ENCODE assay signal across 1 cellular context in the genomic region with DNA sequence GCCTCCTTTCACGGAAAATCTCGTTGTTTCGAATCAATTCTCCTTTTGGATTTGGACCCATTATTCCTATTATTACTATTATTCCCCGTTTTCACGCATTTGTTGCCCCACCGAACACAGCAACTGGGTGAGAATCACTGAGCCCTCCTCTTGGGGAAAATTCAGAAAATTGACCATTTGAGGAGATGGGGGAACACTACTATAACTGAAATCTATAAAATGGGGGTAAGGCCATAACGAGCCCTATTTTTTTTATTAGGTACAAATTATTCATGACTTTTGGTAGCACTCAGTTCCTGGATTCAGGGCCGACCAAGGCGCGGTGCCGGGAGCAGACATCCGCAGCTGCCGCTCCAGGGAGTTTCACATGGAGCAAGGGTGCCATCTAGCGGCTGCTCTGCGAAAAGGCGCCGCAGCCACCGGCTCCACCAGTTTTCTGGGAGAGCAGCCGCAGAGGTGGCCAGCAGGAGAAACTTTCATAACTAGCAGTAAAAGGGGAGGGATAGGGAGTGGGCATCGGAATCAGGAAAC.
A peak's percentile ranks its signal among the peaks of the same experiment; 100 is the strongest.
TF ChIP-seq lines count a peak whose summit lies in the region.

No MANE protein-coding gene starts in this region.

TF ChIP-seq in A549, 52 proteins besides CTCF, POLR2A, EP300 and RAD21 (continued from another document):
- no peak for TF ChIP-seq BHLHE40 (IDR thresholded peaks at IDR 0.05; ENCODE audit: low read depth, low read length)
- TF ChIP-seq CEBPB (IDR thresholded peaks at IDR 0.05): no peak
- TF ChIP-seq, protein P1, sequence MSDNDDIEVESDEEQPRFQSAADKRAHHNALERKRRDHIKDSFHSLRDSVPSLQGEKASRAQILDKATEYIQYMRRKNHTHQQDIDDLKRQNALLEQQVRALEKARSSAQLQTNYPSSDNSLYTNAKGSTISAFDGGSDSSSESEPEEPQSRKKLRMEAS (IDR thresholded peaks at IDR 0.05): peak; percentile 41; the same call in 1 of the 2 replicates
- TF ChIP-seq RNF2 (IDR thresholded peaks at IDR 0.05; ENCODE audit: borderline replicate concordance, low read depth): no peak
